14 cellular contexts compared by ENCODE assay signal in the genomic region with DNA sequence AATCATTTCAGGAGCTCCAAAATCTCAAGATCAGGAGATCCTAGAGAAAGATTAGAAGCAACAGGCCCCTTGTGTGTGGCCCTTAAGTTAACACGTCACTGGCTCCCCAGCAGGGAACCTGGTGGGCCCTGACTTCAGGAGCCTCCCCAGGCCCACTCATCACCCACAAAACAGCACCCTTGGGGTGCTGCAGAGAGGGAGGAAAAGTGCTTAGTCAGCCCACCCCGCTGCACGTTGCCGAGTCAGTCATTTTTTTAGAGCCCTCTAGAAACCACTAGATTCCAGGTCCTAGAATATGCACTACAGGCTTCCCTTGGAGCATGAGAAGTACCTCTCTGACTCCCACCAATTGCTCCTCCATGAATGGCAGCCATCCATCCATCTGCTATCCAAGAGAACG.
DNase-seq lines count a peak whose midpoint lies in the region; ATAC-seq and TF ChIP-seq lines count a peak whose summit lies in the region.
"Had no signal": no experiment of that assay in that cellular context is flagged by ENCODE, and none has a peak within 500 bp of the region (broad histone marks: within the 10 kb centered on the region; RNA-seq: fewer than 3 reads in every experiment).

No MANE protein-coding gene starts in this region.

- no peaks in the 10 kb centered on the region for H3K27me3 Mint-ChIP-seq in CD4-positive, alpha-beta memory T cell
- H3K27me3 Mint-ChIP-seq in activated CD8-positive, alpha-beta memory T cell treated with anti-CD3 and anti-CD28 coated beads, Interleukin-2, amount 10 ng/mL, durations not matched to agents 7 days and 5 days = no peaks in the 10 kb centered on the region
- no peaks in the 10 kb centered on the region for H3K27me3 Mint-ChIP-seq in Caco-2 (ENCODE audit: insufficient read depth, unreplicated experiment)
- H3K27me3 Mint-ChIP-seq: activated B cell treated with CpG ODN at 0.5 μM for 24 hours had no signal

- ATAC-seq in activated CD8-positive, alpha-beta memory T cell treated with anti-CD3 and anti-CD28 coated beads, Interleukin-2, amount 10 ng/mL, durations not matched to agents 7 days and 5 days = no peak
- ATAC-seq: mucosa of descending colon had no signal

- no peak overlapping the region for H3K4me3 Mint-ChIP-seq in CD4-positive, alpha-beta memory T cell
- H3K4me3 Mint-ChIP-seq in activated CD8-positive, alpha-beta memory T cell treated with anti-CD3 and anti-CD28 coated beads, Interleukin-2, amount 10 ng/mL, durations not matched to agents 7 days and 5 days = no peak overlapping the region
- H3K4me3 Mint-ChIP-seq in Caco-2 (ENCODE audit: unreplicated experiment) = no peak overlapping the region
- H3K4me3 Mint-ChIP-seq: activated B cell treated with CpG ODN at 0.5 μM for 24 hours had no signal

- CTCF ChIA-PET in CD4-positive, alpha-beta memory T cell (lab: Charles Lee; ENCODE audit: partially characterized antibody) = interaction anchor here (1.5 kb wide), 1 partner anchor 154 kb away, joined by 4 read pairs; no protein-coding TSS in a partner anchor
- CTCF ChIA-PET in activated CD8-positive, alpha-beta memory T cell treated with anti-CD3 and anti-CD28 coated beads, Interleukin-2, amount 10 ng/mL, durations not matched to agents 7 days and 5 days (lab: Charles Lee) = interaction anchor here (1.0 to 1.7 kb wide), 2 partner anchors 12 to 78 kb away, joined by 3 read pairs; no protein-coding TSS in a partner anchor
- CTCF ChIA-PET in Caco-2 (lab: Charles Lee) = no interaction called here

- H3K9me3 Mint-ChIP-seq in CD4-positive, alpha-beta memory T cell = peaks cover 0 to 4% (median 0%) of the 10 kb centered on the region in 8 donors
- no peaks in the 10 kb centered on the region for H3K9me3 Mint-ChIP-seq in activated CD8-positive, alpha-beta memory T cell treated with anti-CD3 and anti-CD28 coated beads, Interleukin-2, amount 10 ng/mL, durations not matched to agents 7 days and 5 days (ENCODE audit: low read depth)
- no peaks in the 10 kb centered on the region for H3K9me3 Mint-ChIP-seq in Caco-2 (ENCODE audit: unreplicated experiment)

- H3K9me3 ChIP-seq in CD4-positive, alpha-beta memory T cell (ENCODE audit: control insufficient read depth in 1 of 2, low read length in 2 of 2) = no peaks in the 10 kb centered on the region
- no peaks in the 10 kb centered on the region for H3K9me3 ChIP-seq in mucosa of rectum (ENCODE audit: control insufficient read depth in 2 of 2, low read length in 2 of 2)
- no peaks in the 10 kb centered on the region for H3K9me3 ChIP-seq in stomach smooth muscle (ENCODE audit: control insufficient read depth in 2 of 2, low read length in 2 of 2)
- H3K9me3 ChIP-seq in Caco-2 = no peaks in the 10 kb centered on the region
- H3K9me3 ChIP-seq: mucosa of descending colon, ovary had no signal

- H3K9ac ChIP-seq in mucosa of rectum (ENCODE audit: low read depth in 1 of 2, low read length in 2 of 2) = no peak overlapping the region
- peak overlapping the region; percentile 55 to 58 for H3K9ac ChIP-seq in stomach smooth muscle (ENCODE audit: low read length in 2 of 2)

- no peak overlapping the region for H3K4me3 ChIP-seq in CD4-positive, alpha-beta memory T cell (ENCODE audit: low read length in 2 of 2)
- H3K4me3 ChIP-seq in mucosa of rectum (ENCODE audit: low read length in 2 of 2) (no peak overlapping the region), stomach smooth muscle (ENCODE audit: low read length in 2 of 2) (no peak overlapping the region), Caco-2 (ENCODE audit: low read depth, low read length) (no peak overlapping the region)
- H3K4me3 ChIP-seq: mucosa of descending colon, ovary had no signal

- H3K27ac Mint-ChIP-seq in CD4-positive, alpha-beta memory T cell = peak overlapping the region in 4 of 7 donors; percentile 2 to 80 (median 12)
- H3K27ac Mint-ChIP-seq in activated CD8-positive, alpha-beta memory T cell treated with anti-CD3 and anti-CD28 coated beads, Interleukin-2, amount 10 ng/mL, durations not matched to agents 7 days and 5 days = no peak overlapping the region
- H3K27ac Mint-ChIP-seq in Caco-2 (ENCODE audit: unreplicated experiment) = no peak overlapping the region
- H3K27ac Mint-ChIP-seq: activated B cell treated with CpG ODN at 0.5 μM for 24 hours had no signal

- no peak for DNase-seq in CD4-positive, alpha-beta memory T cell
- DNase-seq in activated CD4-positive, alpha-beta T cell treated with anti-CD3 and anti-CD28 coated beads for 4 hours = no peak
- DNase-seq in EL (no peak), Caco-2 (no peak)
- no peak for DNase-seq in activated CD8-positive, alpha-beta memory T cell treated with anti-CD3 and anti-CD28 coated beads, Interleukin-2, amount 10 ng/mL, durations not matched to agents 7 days and 5 days
- DNase-seq: activated B cell treated with CpG ODN at 0.5 μM for 24 hours, amniotic stem cell, mucosa of descending colon, NCI-H146, ovary, T-helper 1 cell had no signal

- BruUV-seq in Caco-2 (replicated peaks; lab: Mats Ljungman, UMichigan) = no TSS peak

- H3K27ac ChIP-seq in CD4-positive, alpha-beta memory T cell (ENCODE audit: low read depth, low read length) = no peak overlapping the region
- peak overlapping the region; percentile 55; the same call in 1 of the 2 replicates for H3K27ac ChIP-seq in VCaP
- peak overlapping the region; percentile 11 to 38 for H3K27ac ChIP-seq in mucosa of rectum (ENCODE audit: low read depth in 2 of 2, low read length in 2 of 2)
- peak overlapping the region; percentile 98 for H3K27ac ChIP-seq in stomach smooth muscle (ENCODE audit: low read length)

- H3K4me1 ChIP-seq in CD4-positive, alpha-beta memory T cell (ENCODE audit: insufficient read depth, low read length) = peaks cover 15% of the 10 kb centered on the region
- peaks cover 8 to 12% of the 10 kb centered on the region in 2 donors for H3K4me1 ChIP-seq in mucosa of rectum (ENCODE audit: control insufficient read depth in 2 of 2, insufficient read depth in 2 of 2, low read length in 2 of 2)
- H3K4me1 ChIP-seq in stomach smooth muscle (ENCODE audit: control insufficient read depth, insufficient read depth, low read length) = peaks cover 30% of the 10 kb centered on the region
- no peaks in the 10 kb centered on the region for H3K4me1 ChIP-seq in Caco-2

- peaks cover 26 to 49% (median 33%) of the 10 kb centered on the region in 4 donors for H3K4me1 Mint-ChIP-seq in CD4-positive, alpha-beta memory T cell
- H3K4me1 Mint-ChIP-seq in activated CD8-positive, alpha-beta memory T cell treated with anti-CD3 and anti-CD28 coated beads, Interleukin-2, amount 10 ng/mL, durations not matched to agents 7 days and 5 days = peaks cover 9% of the 10 kb centered on the region
- peaks cover 12% of the 10 kb centered on the region for H3K4me1 Mint-ChIP-seq in Caco-2 (ENCODE audit: low read depth, unreplicated experiment)

- POLR2A ChIA-PET in CD4-positive, alpha-beta memory T cell (lab: Charles Lee; ENCODE audit: partially characterized antibody) = interaction anchor here (0.7 kb wide), 1 partner anchor 12 kb away, joined by 3 read pairs; no protein-coding TSS in a partner anchor
- POLR2A ChIA-PET in Caco-2 (lab: Charles Lee) = no interaction called here

- TF ChIP-seq CTCF in VCaP (conservative IDR thresholded peaks at IDR 0.05) = no peak
- no peak for TF ChIP-seq CTCF in Caco-2 (IDR thresholded peaks at IDR 0.05; ENCODE audit: insufficient read depth in 1 of 2, low read depth in 1 of 2, low read length in 1 of 2, severe bottlenecking in 1 of 2, unreplicated experiment in 1 of 2)

- H3K36me3 Mint-ChIP-seq in CD4-positive, alpha-beta memory T cell = peaks cover 0 to 17% of the 10 kb centered on the region in 2 donors
- H3K36me3 Mint-ChIP-seq in activated CD8-positive, alpha-beta memory T cell treated with anti-CD3 and anti-CD28 coated beads, Interleukin-2, amount 10 ng/mL, durations not matched to agents 7 days and 5 days = peaks cover 6% of the 10 kb centered on the region
- peaks cover 6% of the 10 kb centered on the region for H3K36me3 Mint-ChIP-seq in Caco-2 (ENCODE audit: insufficient read depth, unreplicated experiment)

- intact Hi-C loops in CD4-positive, alpha-beta memory T cell (cut with micrococcal nuclease) = no loop called here
- intact Hi-C loops in Caco-2 (cut with micrococcal nuclease; ENCODE audit: unreplicated experiment) = no loop called here

- H3K36me3 ChIP-seq in CD4-positive, alpha-beta memory T cell (ENCODE audit: insufficient read depth, low read length) = no peaks in the 10 kb centered on the region
- H3K36me3 ChIP-seq in mucosa of rectum (ENCODE audit: control insufficient read depth in 2 of 2, insufficient read depth in 2 of 2, low read length in 2 of 2) = no peaks in the 10 kb centered on the region
- no peaks in the 10 kb centered on the region for H3K36me3 ChIP-seq in stomach smooth muscle (ENCODE audit: control insufficient read depth in 2 of 2, insufficient read depth in 2 of 2, low read length in 2 of 2)
- no peaks in the 10 kb centered on the region for H3K36me3 ChIP-seq in Caco-2 (ENCODE audit: control insufficient read depth, insufficient read depth, low read length)
- H3K36me3 ChIP-seq: ovary had no signal

- H3K27me3 ChIP-seq in CD4-positive, alpha-beta memory T cell (ENCODE audit: insufficient read depth, low read length) = no peaks in the 10 kb centered on the region
- H3K27me3 ChIP-seq in mucosa of rectum (ENCODE audit: control insufficient read depth in 2 of 2, insufficient read depth in 2 of 2, low read length in 2 of 2) (no peaks in the 10 kb centered on the region), stomach smooth muscle (ENCODE audit: control insufficient read depth in 1 of 2, insufficient read depth in 2 of 2, low read length in 2 of 2) (no peaks in the 10 kb centered on the region), Caco-2 (replicated peaks; ENCODE audit: control insufficient read depth, insufficient read depth, low read length) (no peaks in the 10 kb centered on the region)
- H3K27me3 ChIP-seq: ovary had no signal

Comparison
In these comparisons a context has a peak if more than half of its experiments do, and no peak if none do; other contexts are left out.
1. H3K27ac Mint-ChIP-seq: peak in CD4-positive, alpha-beta memory T cell (4 of 7); none in activated CD8-positive, alpha-beta memory T cell treated with anti-CD3 and anti-CD28 coated beads, Interleukin-2, amount 10 ng/mL, durations not matched to agents 7 days and 5 days (single experiment) and Caco-2 (single experiment).
2. H3K9ac ChIP-seq: peak in stomach smooth muscle (2 of 2); none in mucosa of rectum (0 of 2).